13 cellular contexts compared by ENCODE assay signal in genomic region chr12:117486840-117487659, GRCh38.
DNase-seq lines count a peak whose midpoint lies in the region; ATAC-seq, FAIRE-seq and TF ChIP-seq lines count a peak whose summit lies in the region.
"Had no signal": no experiment of that assay in that cellular context is flagged by ENCODE, and none has a peak within 500 bp of the region (broad histone marks: within the 10 kb centered on the region; RNA-seq: fewer than 3 reads in every experiment).

No MANE protein-coding gene starts in this region.

- no peak overlapping the region for H3K27ac ChIP-seq in pancreas
- H3K27ac ChIP-seq: prostate gland had no signal

- intact Hi-C loops in pancreas (cut with DNase I) (no loop called here), mucosa of descending colon (cut with DNase I, micrococcal nuclease) (no loop called here)

- H3K36me3 ChIP-seq in pancreas (no peaks in the 10 kb centered on the region), mucosa of descending colon (ENCODE audit: low read depth) (no peaks in the 10 kb centered on the region)
- H3K36me3 ChIP-seq: prostate gland had no signal

- DNase-seq in CD1c-positive myeloid dendritic cell (ENCODE audit: extremely low spot score) = peak; percentile 1
- DNase-seq in NCI-H69 (lab: John Stamatoyannopoulos, UW) = peak; percentile 73
- peak; percentile 6 for DNase-seq in epithelial cell of esophagus (ENCODE audit: low read depth)
- DNase-seq in pancreas = peak in 5 of 6 donors; percentile 17 to 69 (median 62)
- DNase-seq in mucosa of descending colon = no peak
- DNase-seq: activated T-cell treated with anti-CD3 and anti-CD28 coated beads, Interleukin-2, amount 50 U/mL, for 72 hours; DMS 273 treated with DMSO at 0.1 percent for 48 hours; NCI-H510A had no signal

- TF ChIP-seq CTCF in epithelial cell of esophagus (IDR thresholded peaks at IDR 0.05; ENCODE audit: insufficient read depth, low read depth, low read length, missing control alignments) (no peak), pancreas (IDR thresholded peaks at IDR 0.05) (no peak), mucosa of descending colon (IDR thresholded peaks at IDR 0.05) (no peak)

- H3K4me1 ChIP-seq in pancreas (no peaks in the 10 kb centered on the region), mucosa of descending colon (ENCODE audit: low read depth) (no peaks in the 10 kb centered on the region)
- H3K4me1 ChIP-seq: prostate gland had no signal

- 52 to 58% methylated on average over 5 of the region's 5 CpGs for WGBS in pancreas, 2 donors

- H3K9me3 ChIP-seq in pancreas (no peaks in the 10 kb centered on the region), mucosa of descending colon (no peaks in the 10 kb centered on the region)
- H3K9me3 ChIP-seq: prostate gland had no signal

- ATAC-seq in pancreas = peak; percentile 82 to 96 (median 92)
- ATAC-seq in GM18498 (IDR thresholded peaks at IDR 0.05; ENCODE audit: unreplicated experiment) = no peak
- no peak for ATAC-seq in mucosa of descending colon
- ATAC-seq in GM18858 (IDR thresholded peaks at IDR 0.05; ENCODE audit: unreplicated experiment) = no peak
- ATAC-seq in GM18907 (IDR thresholded peaks at IDR 0.05; ENCODE audit: unreplicated experiment) = no peak
- ATAC-seq: activated T-cell treated with anti-CD3 and anti-CD28 coated beads, Interleukin-2, amount 50 U/mL, for 72 hours had no signal

- H3K4me3 ChIP-seq in epithelial cell of esophagus (ENCODE audit: low read length) (no peak overlapping the region), pancreas (no peak overlapping the region), mucosa of descending colon (no peak overlapping the region)
- H3K4me3 ChIP-seq: prostate gland had no signal

- no peak for FAIRE-seq in pancreas (lab: Jason Lieb, UNC)
- FAIRE-seq: colon had no signal

- H3K27me3 ChIP-seq in pancreas = no peaks in the 10 kb centered on the region

Comparison
In these comparisons a context has a peak if more than half of its experiments do, and no peak if none do; other contexts are left out.
1. DNase-seq: peak in CD1c-positive myeloid dendritic cell (single experiment), NCI-H69 (single experiment), epithelial cell of esophagus (single experiment) and pancreas (5 of 6); none in mucosa of descending colon (0 of 3).
2. ATAC-seq: peak in pancreas (4 of 4); none in GM18498 (single experiment), mucosa of descending colon (single experiment), GM18858 (single experiment) and GM18907 (single experiment).